In genomic region chr16:26442333-26442732, GRCh38 we compare ENCODE assay signal across 18 cellular contexts.
A peak's percentile ranks its signal among the peaks of the same experiment; 100 is the strongest.
DNase-seq lines count a peak whose midpoint lies in the region; ATAC-seq and TF ChIP-seq lines count a peak whose summit lies in the region.
"Had no signal": no experiment of that assay in that cellular context is flagged by ENCODE, and none has a peak within 500 bp of the region (broad histone marks: within the 10 kb centered on the region; RNA-seq: fewer than 3 reads in every experiment).

No MANE protein-coding gene starts in this region.

- H3K79me1 ChIP-seq in mesendoderm (ENCODE audit: low read length): no peaks in the 10 kb centered on the region

- peak overlapping the region; percentile 16 for H3K4ac ChIP-seq in mesendoderm (ENCODE audit: low read depth, low read length)

- no peak overlapping the region for H3K56ac ChIP-seq in mesendoderm (ENCODE audit: low read length)

- H2BK5ac ChIP-seq in mesendoderm (ENCODE audit: low read length): no peak overlapping the region

- H3K9ac ChIP-seq in mesendoderm (ENCODE audit: low read length) (no peak overlapping the region), smooth muscle cell (ENCODE audit: low read depth) (no peak overlapping the region)

- no peak overlapping the region for H2BK15ac ChIP-seq in mesendoderm (replicated peaks; ENCODE audit: low read depth)

- no peak overlapping the region for H2AFZ ChIP-seq in smooth muscle cell (ENCODE audit: low read depth)

- H4K5ac ChIP-seq in mesendoderm (ENCODE audit: low read length): no peak overlapping the region

- no peak for TF ChIP-seq CTCF in brain microvascular endothelial cell (IDR thresholded peaks at IDR 0.05; ENCODE audit: low read depth, low read length, missing control alignments)
- no peak for TF ChIP-seq CTCF in smooth muscle cell (IDR thresholded peaks at IDR 0.05; ENCODE audit: borderline replicate concordance, insufficient read depth, poor library complexity, severe bottlenecking)

- DNase-seq in M059J (ENCODE audit: low read depth) (peak; percentile 5), brain microvascular endothelial cell (peak; percentile 1), mesendoderm (peak; percentile 83), smooth muscle cell (lab: John Stamatoyannopoulos, UW; ENCODE audit: unreplicated experiment) (no peak), T-helper 2 cell (no peak), cerebellum (ENCODE audit: low spot score) (no peak)
- DNase-seq: ACHN; BE2C; C1 segment of cervical spinal cord; Caco-2; CD4-positive, CD25-positive, alpha-beta regulatory T cell; GDM1; GOT3; H7; HFFc6 had no signal

- H3K18ac ChIP-seq in mesendoderm (ENCODE audit: low read length): no peak overlapping the region

- no peaks in the 10 kb centered on the region for H3K79me2 ChIP-seq in mesendoderm (ENCODE audit: control insufficient read depth, insufficient read depth, low read length)
- H3K79me2 ChIP-seq in smooth muscle cell (ENCODE audit: low read depth): no peaks in the 10 kb centered on the region

- no peak overlapping the region for H4K8ac ChIP-seq in mesendoderm (ENCODE audit: low read depth, low read length)

- peaks cover 5% of the 10 kb centered on the region for H3F3A ChIP-seq in smooth muscle cell (ENCODE audit: low read depth)

- H3K36me3 ChIP-seq in brain microvascular endothelial cell (replicated peaks): no peaks in the 10 kb centered on the region
- H3K36me3 ChIP-seq in mesendoderm (ENCODE audit: control insufficient read depth, insufficient read depth, low read length): no peaks in the 10 kb centered on the region
- no peaks in the 10 kb centered on the region for H3K36me3 ChIP-seq in smooth muscle cell (ENCODE audit: low read depth)
- H3K36me3 ChIP-seq: BE2C had no signal

- H2AK5ac ChIP-seq in mesendoderm (ENCODE audit: low read length): no peak overlapping the region

- H3K27me3 ChIP-seq in brain microvascular endothelial cell (replicated peaks) (no peaks in the 10 kb centered on the region), mesendoderm (ENCODE audit: insufficient read depth, low read length, poor library complexity) (no peaks in the 10 kb centered on the region), smooth muscle cell (ENCODE audit: low read depth) (no peaks in the 10 kb centered on the region)
- H3K27me3 ChIP-seq: BE2C had no signal

- H3K4me1 ChIP-seq in mesendoderm (ENCODE audit: control insufficient read depth, low read depth, low read length): peaks cover 2% of the 10 kb centered on the region
- H3K4me1 ChIP-seq in smooth muscle cell (ENCODE audit: low read depth): no peaks in the 10 kb centered on the region
- H3K4me1 ChIP-seq: BE2C, Caco-2 had no signal

- H3K4me2 ChIP-seq in mesendoderm (ENCODE audit: low read length): no peak overlapping the region
- H3K4me2 ChIP-seq in smooth muscle cell: peak overlapping the region; percentile 43

- H4K20me1 ChIP-seq in smooth muscle cell (ENCODE audit: low read depth): no peaks in the 10 kb centered on the region

- WGBS in mesendoderm (ENCODE audit: extremely low coverage, insufficient coverage, low lambda C conversion rate): no CpG with 5 or more reads among the region's 2 CpGs
- WGBS in smooth muscle cell (ENCODE audit: low lambda C conversion rate): 11% methylated on average over 2 of the region's 2 CpGs

- in situ Hi-C loops in brain microvascular endothelial cell (cut with HindIII; ENCODE audit: low pct_ligation_motif_present, low sequenced_read_pairs): no loop called here

- H3K27ac ChIP-seq in brain microvascular endothelial cell (no peak overlapping the region), mesendoderm (ENCODE audit: low read depth, low read length) (no peak overlapping the region), smooth muscle cell (ENCODE audit: low read depth) (peak overlapping the region; percentile 17)

- ATAC-seq in HG03097 (IDR thresholded peaks at IDR 0.05; ENCODE audit: low FRiP score, unreplicated experiment): no peak
- ATAC-seq: HCT116, HepG2 had no signal

- no peaks in the 10 kb centered on the region for H3K9me3 ChIP-seq in smooth muscle cell (replicated peaks; ENCODE audit: low read depth)
- H3K9me3 ChIP-seq: BE2C, Caco-2 had no signal

- H3K23ac ChIP-seq in mesendoderm (ENCODE audit: low read length): no peak overlapping the region

- H3K4me3 ChIP-seq in brain microvascular endothelial cell (ENCODE audit: low read depth, low read length): no peak overlapping the region
- H3K4me3 ChIP-seq in mesendoderm (ENCODE audit: low read length): no peak overlapping the region
- no peak overlapping the region for H3K4me3 ChIP-seq in smooth muscle cell

- H2BK120ac ChIP-seq in mesendoderm (ENCODE audit: low read depth, low read length): no peak overlapping the region

Comparison
In these comparisons a context has a peak if more than half of its experiments do, and no peak if none do; other contexts are left out.
1. DNase-seq: peak in M059J (single experiment), brain microvascular endothelial cell (single experiment) and mesendoderm (single experiment); none in smooth muscle cell (single experiment), T-helper 2 cell (0 of 5) and cerebellum (single experiment).